Comparison of ENCODE assay signal across 17 cellular contexts in genomic region chr11:95450547-95451123, GRCh38.
DNase-seq lines count a peak whose midpoint lies in the region; ATAC-seq and TF ChIP-seq lines count a peak whose summit lies in the region.
"Had no signal": no experiment of that assay in that cellular context is flagged by ENCODE, and none has a peak within 500 bp of the region (broad histone marks: within the 10 kb centered on the region; RNA-seq: fewer than 3 reads in every experiment).

No MANE protein-coding gene starts in this region.

- H4K5ac ChIP-seq in mesendoderm (ENCODE audit: low read length), result no peak overlapping the region

- no peak overlapping the region for H3K4ac ChIP-seq in mesendoderm (ENCODE audit: low read depth, low read length)

- no peak for TF ChIP-seq CTCF in AG09319 (IDR thresholded peaks at IDR 0.05; ENCODE audit: low read depth, low read length)
- TF ChIP-seq CTCF in fibroblast of lung (conservative IDR thresholded peaks at IDR 0.05 in 1 of 2, IDR thresholded peaks at IDR 0.05 in 1 of 2; ENCODE audit: low read depth in 1 of 2, low read length in 2 of 2), result no peak
- no peak for TF ChIP-seq CTCF in mucosa of descending colon (IDR thresholded peaks at IDR 0.05)

- H3K4me1 ChIP-seq in fibroblast of lung (ENCODE audit: control insufficient read depth, extremely low read depth, insufficient read depth, low read length) (no peaks in the 10 kb centered on the region), mesendoderm (ENCODE audit: control insufficient read depth, low read depth, low read length) (no peaks in the 10 kb centered on the region), mucosa of descending colon (ENCODE audit: low read depth) (no peaks in the 10 kb centered on the region)
- H3K4me1 ChIP-seq: uterus had no signal

- no peak overlapping the region for H3K18ac ChIP-seq in mesendoderm (ENCODE audit: low read length)

- H3K9ac ChIP-seq in fibroblast of lung (ENCODE audit: insufficient read depth, low read length) (no peak overlapping the region), mesendoderm (ENCODE audit: low read length) (no peak overlapping the region)

- H2AK5ac ChIP-seq in mesendoderm (ENCODE audit: low read length), result no peak overlapping the region

- no CpG with 5 or more reads among the region's 4 CpGs for WGBS in mesendoderm (ENCODE audit: extremely low coverage, insufficient coverage, low lambda C conversion rate)

- H3K4me3 ChIP-seq in fibroblast of lung (replicated peaks in 1 of 4; ENCODE audit: control extremely low read depth in 1 of 4, insufficient read depth in 1 of 4, low read depth in 3 of 4, low read length in 4 of 4) (no peak overlapping the region), mesendoderm (ENCODE audit: low read length) (no peak overlapping the region), mucosa of descending colon (no peak overlapping the region)
- H3K4me3 ChIP-seq: ovary, uterus had no signal

- H3K27ac ChIP-seq in fibroblast of lung (ENCODE audit: insufficient read depth, low read length) (no peak overlapping the region), mesendoderm (ENCODE audit: low read depth, low read length) (no peak overlapping the region)
- H3K27ac ChIP-seq: ovary, uterus had no signal

- no peak overlapping the region for H4K8ac ChIP-seq in mesendoderm (ENCODE audit: low read depth, low read length)

- no peaks in the 10 kb centered on the region for H3K36me3 ChIP-seq in fibroblast of lung (ENCODE audit: control insufficient read depth, insufficient read depth, low read length)
- no peaks in the 10 kb centered on the region for H3K36me3 ChIP-seq in mesendoderm (ENCODE audit: control insufficient read depth, insufficient read depth, low read length)
- no peaks in the 10 kb centered on the region for H3K36me3 ChIP-seq in mucosa of descending colon (ENCODE audit: low read depth)
- H3K36me3 ChIP-seq: ovary, uterus had no signal

- no peak for ATAC-seq in mucosa of descending colon
- ATAC-seq: activated CD4-positive, alpha-beta T cell treated with anti-CD3 and anti-CD28 coated beads for 36 hours; effector memory CD8-positive, alpha-beta T cell had no signal

- H3K79me1 ChIP-seq in mesendoderm (ENCODE audit: low read length), result no peaks in the 10 kb centered on the region

- no peak overlapping the region for H2AFZ ChIP-seq in fibroblast of lung (ENCODE audit: low read length)

- no peak overlapping the region for H2BK5ac ChIP-seq in mesendoderm (ENCODE audit: low read length)

- no peak overlapping the region for H3K4me2 ChIP-seq in fibroblast of lung (ENCODE audit: extremely low read depth, insufficient read depth, low read length)
- H3K4me2 ChIP-seq in mesendoderm (ENCODE audit: low read length), result no peak overlapping the region

- no peak overlapping the region for H2BK120ac ChIP-seq in mesendoderm (ENCODE audit: low read depth, low read length)

- H4K20me1 ChIP-seq in fibroblast of lung (ENCODE audit: control insufficient read depth, extremely low read depth, insufficient read depth, low read length), result no peaks in the 10 kb centered on the region

- H3K79me2 ChIP-seq in fibroblast of lung (ENCODE audit: control insufficient read depth, insufficient read depth, low read length), result no peaks in the 10 kb centered on the region
- H3K79me2 ChIP-seq in mesendoderm (ENCODE audit: control insufficient read depth, insufficient read depth, low read length), result no peaks in the 10 kb centered on the region

- peak; percentile 52 for DNase-seq in AG09319 (ENCODE audit: extremely low read depth, low read depth)
- peak; percentile 53 for DNase-seq in NCI-H226
- DNase-seq in fibroblast of lung (ENCODE audit: low read depth in 2 of 2), result peak; percentile 60 to 67
- peak; percentile 29 for DNase-seq in mesendoderm
- DNase-seq in mucosa of descending colon, result no peak
- DNase-seq in activated gamma-delta T cell treated with Interleukin-2 at 50 U/mL for 16 hours, result no peak
- no peak for DNase-seq in NCI-H748 (lab: John Stamatoyannopoulos, UW; ENCODE audit: unreplicated experiment)
- DNase-seq in NCI-H2171 treated with DMSO at 0.1 percent for 48 hours (lab: John Stamatoyannopoulos, UW), result no peak
- DNase-seq: activated CD4-positive, alpha-beta T cell treated with anti-CD3 and anti-CD28 coated beads for 36 hours; activated T-cell treated with anti-CD3 and anti-CD28 coated beads, Interleukin-2, amount 50 U/mL, for 1 hour; effector memory CD8-positive, alpha-beta T cell; Karpas-422; NCI-H1436 treated with DMSO at 0.1 percent for 48 hours; ovary; SHP77 treated with DMSO at 0.1 percent for 48 hours; stimulated activated naive CD4-positive, alpha-beta T cell treated with Interleukin-2 at 50 U/mL for 16 hours; uterus had no signal

- H3K56ac ChIP-seq in mesendoderm (ENCODE audit: low read length), result no peak overlapping the region

- H3K27me3 ChIP-seq in fibroblast of lung (ENCODE audit: control insufficient read depth, insufficient read depth, low read length) (no peaks in the 10 kb centered on the region), mesendoderm (ENCODE audit: insufficient read depth, low read length, poor library complexity) (no peaks in the 10 kb centered on the region)
- H3K27me3 ChIP-seq: ovary, uterus had no signal

- H3K23ac ChIP-seq in mesendoderm (ENCODE audit: low read length), result no peak overlapping the region

- no peak overlapping the region for H2BK15ac ChIP-seq in mesendoderm (replicated peaks; ENCODE audit: low read depth)

- intact Hi-C loops in mucosa of descending colon (cut with DNase I, micrococcal nuclease), result no loop called here

- H3K9me3 ChIP-seq in fibroblast of lung (ENCODE audit: control insufficient read depth, insufficient read depth, low read depth, low read length) (no peaks in the 10 kb centered on the region), mucosa of descending colon (no peaks in the 10 kb centered on the region)
- H3K9me3 ChIP-seq: ovary, uterus had no signal

Comparison
In these comparisons a context has a peak if more than half of its experiments do, and no peak if none do; other contexts are left out.
1. DNase-seq: peak in AG09319 (single experiment), NCI-H226 (single experiment), fibroblast of lung (2 of 2) and mesendoderm (single experiment); none in mucosa of descending colon (0 of 3), activated gamma-delta T cell treated with Interleukin-2 at 50 U/mL for 16 hours (single experiment), NCI-H748 (single experiment) and NCI-H2171 treated with DMSO at 0.1 percent for 48 hours (single experiment).